Comparison of ENCODE assay signal across 8 cellular contexts in the genomic region with DNA sequence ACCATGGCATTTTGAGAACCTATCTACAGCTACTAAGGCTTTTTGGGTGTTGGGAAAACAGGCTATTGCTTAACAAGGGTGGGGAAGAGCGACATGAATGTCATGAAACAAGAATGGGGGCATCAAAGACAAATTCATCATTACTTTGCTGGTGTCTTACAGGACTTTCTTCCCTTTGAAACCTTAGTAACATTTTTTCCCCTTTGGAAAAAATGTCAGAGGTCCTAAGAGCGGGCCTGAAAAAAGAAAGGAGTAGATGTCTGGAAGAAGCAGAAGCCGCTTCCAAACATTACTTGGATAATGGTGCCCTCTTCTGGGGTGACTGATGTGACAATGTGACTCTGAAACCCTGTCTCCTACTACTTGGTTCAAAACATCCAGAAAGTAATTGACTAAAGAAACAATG.
DNase-seq lines count a peak whose midpoint lies in the region; ATAC-seq and FAIRE-seq lines count a peak whose summit lies in the region.

No MANE protein-coding gene starts in this region.

- DNase-seq in DMS 273 treated with DMSO at 0.1 percent for 48 hours (lab: John Stamatoyannopoulos, UW) (peak; percentile 2), HTR-8/SVneo (ENCODE audit: insufficient read length, low spot score) (peak; percentile 60), NOMO-1 (lab: John Stamatoyannopoulos, UW; ENCODE audit: unreplicated experiment in 2 of 2) (peak; percentile 16 to 64), amniotic stem cell (lab: John Stamatoyannopoulos, UW) (peak; percentile 75), iPS DF 19.7 (ENCODE audit: low read depth, low spot score) (peak; percentile 23)
- peak; percentile 30 for DNase-seq in stimulated activated CD4-positive, alpha-beta T cell treated with anti-CD3 and anti-CD28 coated beads, Interleukin-4, amount 100 ng/mL, for 24 hours

- ATAC-seq in GM18858 (IDR thresholded peaks at IDR 0.05; ENCODE audit: unreplicated experiment) (no peak), HG03469 (IDR thresholded peaks at IDR 0.05; ENCODE audit: unreplicated experiment) (no peak)

- FAIRE-seq in HTR-8/SVneo (lab: Jason Lieb, UNC): no peak

Comparison
In these comparisons a context has a peak if more than half of its experiments do, and no peak if none do; other contexts are left out.
1. DNase-seq: peak in every context shown above with its lines; median percentile 75 in amniotic stem cell; 60 in HTR-8/SVneo; 40 in NOMO-1; 30 in stimulated activated CD4-positive, alpha-beta T cell treated with anti-CD3 and anti-CD28 coated beads, Interleukin-4, amount 100 ng/mL, for 24 hours; 23 in iPS DF 19.7; 2 in DMS 273 treated with DMSO at 0.1 percent for 48 hours.